In genomic region chr20:63956664-63957003, GRCh38 we compare ENCODE assay signal across 8 cellular contexts. TPM values are rescaled to one million over a fixed set of nuclear protein-coding genes. Genes with fewer than 3 reads are reported as not detected.
A peak's percentile ranks its signal among the peaks of the same experiment; 100 is the strongest.
DNase-seq lines count a peak whose midpoint lies in the region; ATAC-seq and TF ChIP-seq lines count a peak whose summit lies in the region.

No MANE protein-coding gene starts in this region.

- H3K36me3 Mint-ChIP-seq in activated T-cell treated with anti-CD3 and anti-CD28 coated beads, Interleukin-2, amount 50 U/mL, for 4 hours (ENCODE audit: insufficient read depth), result no peaks in the 10 kb centered on the region
- H3K36me3 Mint-ChIP-seq in progenitor cell of endocrine pancreas (ENCODE audit: insufficient read depth), result peaks cover 3% of the 10 kb centered on the region

- no peaks in the 10 kb centered on the region for H3K27me3 Mint-ChIP-seq in activated T-cell treated with anti-CD3 and anti-CD28 coated beads, Interleukin-2, amount 50 U/mL, for 4 hours (ENCODE audit: low read depth)
- H3K27me3 Mint-ChIP-seq in progenitor cell of endocrine pancreas, result no peaks in the 10 kb centered on the region

- DNase-seq in activated T-cell treated with anti-CD3 and anti-CD28 coated beads, Interleukin-2, amount 50 U/mL, for 4 hours, result no peak
- DNase-seq in activated T-cell treated with anti-CD3 and anti-CD28 coated beads for 4 hours (no peak), NB4 (ENCODE audit: low read depth) (no peak), epithelial cell of esophagus (ENCODE audit: low read depth) (no peak), progenitor cell of endocrine pancreas (ENCODE audit: low spot score, unreplicated experiment) (no peak), islet precursor cell (no peak), GM13976 (ENCODE audit: low spot score) (no peak)
- no peak for DNase-seq in stimulated activated CD4-positive, alpha-beta T cell treated with anti-CD3 and anti-CD28 coated beads, Interleukin-4, amount 100 ng/mL, for 4 hours

- peak; percentile 2 to 3 for ATAC-seq in activated T-cell treated with anti-CD3 and anti-CD28 coated beads, Interleukin-2, amount 50 U/mL, for 4 hours

- H3K4me1 Mint-ChIP-seq in activated T-cell treated with anti-CD3 and anti-CD28 coated beads, Interleukin-2, amount 50 U/mL, for 4 hours (ENCODE audit: low read depth), result peaks cover 42% of the 10 kb centered on the region
- peaks cover 16% of the 10 kb centered on the region for H3K4me1 Mint-ChIP-seq in progenitor cell of endocrine pancreas (ENCODE audit: low read depth)

- H3K9me3 Mint-ChIP-seq in activated T-cell treated with anti-CD3 and anti-CD28 coated beads, Interleukin-2, amount 50 U/mL, for 4 hours, result no peaks in the 10 kb centered on the region
- no peaks in the 10 kb centered on the region for H3K9me3 Mint-ChIP-seq in progenitor cell of endocrine pancreas (ENCODE audit: low read depth)

- no peak for TF ChIP-seq CTCF in NB4 (IDR thresholded peaks at IDR 0.05; ENCODE audit: low read depth, low read length)
- TF ChIP-seq CTCF in epithelial cell of esophagus (IDR thresholded peaks at IDR 0.05; ENCODE audit: insufficient read depth, low read depth, low read length, missing control alignments), result no peak
- TF ChIP-seq CTCF in progenitor cell of endocrine pancreas (IDR thresholded peaks at IDR 0.05; ENCODE audit: unreplicated experiment), result no peak
- no peak for TF ChIP-seq CTCF in GM13976 (IDR thresholded peaks at IDR 0.05; ENCODE audit: borderline replicate concordance, control extremely low read depth, extremely low read depth, insufficient read depth, missing control alignments)

- H3K4me3 Mint-ChIP-seq in activated T-cell treated with anti-CD3 and anti-CD28 coated beads, Interleukin-2, amount 50 U/mL, for 4 hours, result peak overlapping the region; percentile 82
- H3K4me3 Mint-ChIP-seq in progenitor cell of endocrine pancreas (ENCODE audit: low read depth), result peak overlapping the region; percentile 74

- no peak for TF ChIP-seq POLR2A in NB4 (IDR thresholded peaks at IDR 0.05; ENCODE audit: extremely low read depth, insufficient read length)

- peak overlapping the region; percentile 49 for H3K27ac Mint-ChIP-seq in progenitor cell of endocrine pancreas

- H3K4me3 ChIP-seq in NB4 (ENCODE audit: low read depth, low read length) (peak overlapping the region; percentile 64), epithelial cell of esophagus (ENCODE audit: low read length) (peak overlapping the region; percentile 57)

- in situ Hi-C loops in GM13976 (cut with MboI; ENCODE audit: low sequenced_read_pairs, unreplicated experiment), result no loop called here

RNA-seq across cellular contexts. Expression of gene UCKL1, which starts 0.4 kb away (rescaled TPM):
- 10 to 100 TPM; 48.8 to 59.4 (median 56.6) TPM for total RNA-seq in activated T-cell treated with anti-CD3 and anti-CD28 coated beads, Interleukin-2, amount 50 U/mL, for 4 hours
- total RNA-seq in progenitor cell of endocrine pancreas, result 78.9 and 79.2 TPM in 2 replicates

RNA-seq across cellular contexts. Expression of gene ZNF512B, which starts 13.1 kb away (rescaled TPM):
- total RNA-seq in activated T-cell treated with anti-CD3 and anti-CD28 coated beads, Interleukin-2, amount 50 U/mL, for 4 hours, result 10 to 100 TPM; 19.8 to 21.0 (median 20.2) TPM
- 49.4 and 50.5 TPM in 2 replicates for total RNA-seq in progenitor cell of endocrine pancreas

RNA-seq across cellular contexts. Expression of gene SAMD10, which starts 22.8 kb away (rescaled TPM):
- total RNA-seq in activated T-cell treated with anti-CD3 and anti-CD28 coated beads, Interleukin-2, amount 50 U/mL, for 4 hours, result 10 to 100 TPM; 14.6 to 17.4 (median 16.8) TPM
- total RNA-seq in progenitor cell of endocrine pancreas, result 12.8 and 14.0 TPM in 2 replicates

RNA-seq across cellular contexts. Expression of gene PRPF6, which starts 24.3 kb away (rescaled TPM):
- 100 to 1,000 TPM in 1 of 3 donors, 10 to 100 TPM in 2; 95.9 to 101 (median 98.7) TPM for total RNA-seq in activated T-cell treated with anti-CD3 and anti-CD28 coated beads, Interleukin-2, amount 50 U/mL, for 4 hours
- 74.7 and 76.4 TPM in 2 replicates for total RNA-seq in progenitor cell of endocrine pancreas
